Comparison of ENCODE assay signal across 10 cellular contexts in genomic region chr3:85950435-85950834, GRCh38.
"Had no signal": no experiment of that assay in that cellular context is flagged by ENCODE, and none has a peak within 500 bp of the region (broad histone marks: within the 10 kb centered on the region; RNA-seq: fewer than 3 reads in every experiment).

No MANE protein-coding gene starts in this region.

- H3K9ac ChIP-seq: GM23248 had no signal

- H3K4me3 ChIP-seq: GM23248, HAP-1, K562 had no signal

- FAIRE-seq: HTR-8/SVneo, K562 had no signal

- H2AFZ ChIP-seq: GM23248 had no signal

- H3K36me3 ChIP-seq: HAP-1 had no signal

- H3K27ac ChIP-seq: GM23248 had no signal

- ATAC-seq: HCT116, K562 had no signal

- H3K4me1 ChIP-seq: HAP-1 had no signal

- DNase-seq: GM23248, GOT3, H7, HFFc6, IMR-90, KG1 had no signal
